Comparison of ENCODE assay signal across 8 cellular contexts in the genomic region with DNA sequence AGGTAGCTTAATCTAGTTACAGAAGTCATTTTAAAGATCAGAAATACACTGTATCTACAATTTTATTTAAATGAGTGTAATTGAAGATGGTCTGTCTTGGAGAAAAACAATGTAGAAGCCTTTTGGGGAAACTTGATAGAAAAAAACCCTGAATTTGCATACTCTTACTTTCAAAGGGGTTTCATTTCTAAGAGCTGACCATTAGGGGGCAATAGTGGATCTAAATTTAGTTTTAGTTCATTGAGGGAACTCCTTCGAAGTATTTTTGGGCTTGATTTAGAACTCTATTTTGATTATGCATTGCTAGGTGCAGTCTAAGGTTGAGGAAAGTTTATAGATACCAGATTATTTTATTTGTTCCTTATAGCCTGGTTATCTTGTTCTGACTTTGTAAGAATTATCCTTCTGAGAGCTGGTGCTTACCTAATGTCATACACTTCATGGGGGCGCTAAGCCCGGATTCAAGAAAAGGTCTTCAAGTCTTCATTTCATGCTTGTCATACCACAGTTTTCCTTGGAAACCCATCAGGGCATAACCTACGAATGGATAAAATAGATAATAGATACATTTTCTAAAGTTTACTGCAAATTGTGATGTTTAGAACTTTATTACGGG.
DNase-seq lines count a peak whose midpoint lies in the region; ATAC-seq, FAIRE-seq and TF ChIP-seq lines count a peak whose summit lies in the region.

No MANE protein-coding gene starts in this region.

- in situ Hi-C loops in brain microvascular endothelial cell (cut with HindIII; ENCODE audit: low pct_ligation_motif_present, low sequenced_read_pairs): no loop called here

- no peaks in the 10 kb centered on the region for H3K9me3 ChIP-seq in suprapubic skin

- 69% methylated on average over 5 of the region's 5 CpGs for WGBS in suprapubic skin

- TF ChIP-seq EP300 in suprapubic skin (IDR thresholded peaks at IDR 0.05): no peak

- H3K27me3 ChIP-seq in brain microvascular endothelial cell (replicated peaks) (no peaks in the 10 kb centered on the region), suprapubic skin (no peaks in the 10 kb centered on the region)

- no peak for TF ChIP-seq POLR2A in suprapubic skin (IDR thresholded peaks at IDR 0.05)

- DNase-seq in AG08395 (ENCODE audit: low spot score) (peak; percentile 48), NCI-H69 (lab: John Stamatoyannopoulos, UW) (peak; percentile 65), brain microvascular endothelial cell (peak; percentile 16), suprapubic skin (ENCODE audit: low spot score in 2 of 2) (no peak)
- DNase-seq in activated effector memory CD4-positive, alpha-beta T cell treated with anti-CD3 and anti-CD28 coated beads, Interleukin-2, amount 50 U/mL, for 16 hours: no peak

- peak; percentile 99 for FAIRE-seq in islet of Langerhans (lab: Jason Lieb, UNC)

- peaks cover 6% of the 10 kb centered on the region for H3K36me3 ChIP-seq in brain microvascular endothelial cell (replicated peaks)
- H3K36me3 ChIP-seq in suprapubic skin: peaks cover 5% of the 10 kb centered on the region

- peak; percentile 57 for TF ChIP-seq CTCF in GM12873 (IDR thresholded peaks at IDR 0.05; ENCODE audit: insufficient read depth, low read depth, low read length, missing control alignments)
- peak; percentile 42 for TF ChIP-seq CTCF in brain microvascular endothelial cell (IDR thresholded peaks at IDR 0.05; ENCODE audit: low read depth, low read length, missing control alignments)
- TF ChIP-seq CTCF in suprapubic skin (IDR thresholded peaks at IDR 0.05): peak; percentile 35 to 49

- ATAC-seq in HG03159 (IDR thresholded peaks at IDR 0.05; ENCODE audit: unreplicated experiment): peak; percentile 68

- H3K27ac ChIP-seq in brain microvascular endothelial cell: no peak overlapping the region
- H3K27ac ChIP-seq in suprapubic skin: no peak overlapping the region

- no peak overlapping the region for H3K4me3 ChIP-seq in brain microvascular endothelial cell (ENCODE audit: low read depth, low read length)
- H3K4me3 ChIP-seq in suprapubic skin: no peak overlapping the region

- peaks cover 12% of the 10 kb centered on the region for H3K4me1 ChIP-seq in suprapubic skin

Comparison
In these comparisons a context has a peak if more than half of its experiments do, and no peak if none do; other contexts are left out.
1. DNase-seq: peak in AG08395 (single experiment), NCI-H69 (single experiment) and brain microvascular endothelial cell (single experiment); none in suprapubic skin (0 of 2) and activated effector memory CD4-positive, alpha-beta T cell treated with anti-CD3 and anti-CD28 coated beads, Interleukin-2, amount 50 U/mL, for 16 hours (single experiment).
2. Peak in every context shown above with its lines, with median percentiles within 50 percentile points of each other: CTCF ChIP-seq.